Comparison of ENCODE assay signal across 10 cellular contexts in the genomic region with DNA sequence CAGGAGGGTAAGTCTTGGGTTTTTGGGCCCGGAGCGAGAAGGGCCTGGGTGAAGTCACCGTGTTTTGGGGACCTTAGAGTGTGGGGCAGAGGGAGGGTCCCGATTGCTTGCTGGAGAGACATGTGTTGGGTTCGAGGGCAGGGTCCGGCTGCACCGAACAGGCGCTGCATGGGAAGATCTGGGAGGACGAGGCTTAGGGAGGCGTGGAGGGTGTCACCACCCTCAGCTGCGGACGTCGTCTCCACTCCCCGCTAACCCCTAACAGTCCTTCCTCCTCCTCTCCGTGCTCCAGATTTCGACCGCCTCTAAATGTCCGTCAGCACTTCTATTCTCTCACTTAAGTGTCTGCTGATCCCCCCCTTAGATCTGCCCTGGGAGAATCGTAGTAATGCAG. TPM values are rescaled to one million over a fixed set of nuclear protein-coding genes. Genes with fewer than 3 reads are reported as not detected.
DNase-seq lines count a peak whose midpoint lies in the region; ATAC-seq and TF ChIP-seq lines count a peak whose summit lies in the region.
"Not testable (repeated sequence)": the region's sequence is repeated elsewhere in the genome, so short reads cannot be mapped to it uniquely, and the experiment has no call there.
"Had no signal": no experiment of that assay in that cellular context is flagged by ENCODE, and none has a peak within 500 bp of the region (broad histone marks: within the 10 kb centered on the region; RNA-seq: fewer than 3 reads in every experiment).

No MANE protein-coding gene starts in this region.

- TF ChIP-seq CTCF in choroid plexus epithelial cell (conservative IDR thresholded peaks at IDR 0.05; ENCODE audit: low read depth, low read length); heart left ventricle (IDR thresholded peaks at IDR 0.05); mucosa of descending colon (IDR thresholded peaks at IDR 0.05): not testable (repeated sequence)

- H3K27ac ChIP-seq in heart left ventricle, result peak overlapping the region; percentile 64 to 98 (median 95)
- not testable (repeated sequence) for H3K27ac ChIP-seq in aorta (ENCODE audit: low read depth in 1 of 2, low read length in 2 of 2)

- not testable (repeated sequence) for TF ChIP-seq POLR2A in heart left ventricle (IDR thresholded peaks at IDR 0.05)

- not testable (repeated sequence) for H3K36me3 ChIP-seq in NT2/D1 (ENCODE audit: insufficient read depth, insufficient read length, low read length); mucosa of descending colon (ENCODE audit: low read depth); aorta (ENCODE audit: control insufficient read depth in 1 of 2, insufficient read depth in 2 of 2, low read length in 1 of 2)
- peaks cover 0 to 22% (median 6%) of the 10 kb centered on the region in 9 donors for H3K36me3 ChIP-seq in heart left ventricle

- not testable (repeated sequence) for H3K4me1 ChIP-seq in NT2/D1 (ENCODE audit: insufficient read depth, insufficient read length); heart left ventricle; mucosa of descending colon (ENCODE audit: low read depth); aorta (ENCODE audit: control insufficient read depth in 1 of 2, insufficient read depth in 2 of 2, low read length in 2 of 2)

- H3K9ac ChIP-seq in NT2/D1 (ENCODE audit: insufficient read length, low read depth), result peak overlapping the region; percentile 79

- not testable (repeated sequence) for H3K9me3 ChIP-seq in NT2/D1 (ENCODE audit: insufficient read depth, low read length); heart left ventricle; mucosa of descending colon; aorta (ENCODE audit: control insufficient read depth, low read length)

- intact Hi-C loops in heart left ventricle (cut with DNase I); mucosa of descending colon (cut with DNase I, micrococcal nuclease); aorta (cut with DNase I): not testable (repeated sequence)

- not testable (repeated sequence) for H3K27me3 ChIP-seq in NT2/D1 (ENCODE audit: insufficient read depth, insufficient read length); heart left ventricle; aorta (ENCODE audit: control insufficient read depth in 1 of 2, insufficient read depth in 2 of 2, low read length in 1 of 2)

- DNase-seq in NT2/D1 (ENCODE audit: low read depth, low spot score); choroid plexus epithelial cell (ENCODE audit: low read depth); skeletal muscle cell (ENCODE audit: low read depth); aorta: not testable (repeated sequence)
- DNase-seq in activated T-cell treated with anti-CD3 and anti-CD28 coated beads for 4 hours, result peak; percentile 0
- DNase-seq in heart left ventricle, result peak in 1 of 5 donors; percentile 8
- DNase-seq in mucosa of descending colon, result peak in 2 of 3 donors; percentile 20 to 57

- 0 to 1% (median 0%) methylated on average over 18 to 19 of the region's 19 CpGs for WGBS in heart left ventricle, 4 donors
- WGBS in aorta, 2 donors, result 1 to 2% methylated on average over 19 of the region's 19 CpGs

- peak overlapping the region; percentile 99 for H3K4me3 ChIP-seq in GM08714 (ENCODE audit: low read length)
- H3K4me3 ChIP-seq in NT2/D1 (ENCODE audit: insufficient read length, low read depth), result peak overlapping the region; percentile 71
- peak overlapping the region; percentile 71 for H3K4me3 ChIP-seq in choroid plexus epithelial cell (ENCODE audit: low read depth, low read length)
- peak overlapping the region; percentile 68 to 99 (median 90) for H3K4me3 ChIP-seq in heart left ventricle
- peak overlapping the region; percentile 91 for H3K4me3 ChIP-seq in mucosa of descending colon
- peak overlapping the region; percentile 69 for H3K4me3 ChIP-seq in skeletal muscle cell (ENCODE audit: low read depth, low read length)
- H3K4me3 ChIP-seq in aorta (ENCODE audit: low read length in 2 of 2), result peak overlapping the region; percentile 82 to 86

- ATAC-seq in heart left ventricle, result peak in 1 of 4 donors; percentile 12
- peak; percentile 24 for ATAC-seq in mucosa of descending colon
- ATAC-seq in aorta (ENCODE audit: low FRiP score), result not testable (repeated sequence)

RNA-seq across cellular contexts. Expression of a gene that starts 6.8 kb away (rescaled TPM):
- total RNA-seq in heart left ventricle (under 1 TPM in 4 of 9 donors, not detected in 5; 0.20 to 0.32 (median 0.25) TPM), mucosa of descending colon (under 1 TPM in 2 of 3 donors, not detected in 1; 0.20 to 0.51 TPM), aorta (under 1 TPM; 0.16 to 0.48 TPM)
- polyA plus RNA-seq in heart left ventricle (under 1 TPM; 0.08 TPM), aorta (under 1 TPM in 1 of 2 donors, not detected in 1; 0.61 TPM)
- total RNA-seq: HT1080, pulmonary artery endothelial cell had no signal

RNA-seq across cellular contexts. Expression of a gene that starts 39.5 kb away (rescaled TPM):
- total RNA-seq in heart left ventricle (100 to 1,000 TPM in 1 of 9 donors, under 1 TPM in 2, not detected in 6; 0.32 to 238 (median 0.63) TPM), mucosa of descending colon (1 to 10 TPM; 2.2 to 4.3 (median 3.6) TPM), aorta (1 to 10 TPM; 1.6 to 1.7 TPM)
- polyA plus RNA-seq in heart left ventricle (under 1 TPM; 0.19 to 0.24 TPM), aorta (1 to 10 TPM in 1 of 2 donors, not detected in 1; 1.3 TPM)
- total RNA-seq: HT1080, pulmonary artery endothelial cell had no signal
